Comparison of ENCODE assay signal across 25 cellular contexts in the genomic region with DNA sequence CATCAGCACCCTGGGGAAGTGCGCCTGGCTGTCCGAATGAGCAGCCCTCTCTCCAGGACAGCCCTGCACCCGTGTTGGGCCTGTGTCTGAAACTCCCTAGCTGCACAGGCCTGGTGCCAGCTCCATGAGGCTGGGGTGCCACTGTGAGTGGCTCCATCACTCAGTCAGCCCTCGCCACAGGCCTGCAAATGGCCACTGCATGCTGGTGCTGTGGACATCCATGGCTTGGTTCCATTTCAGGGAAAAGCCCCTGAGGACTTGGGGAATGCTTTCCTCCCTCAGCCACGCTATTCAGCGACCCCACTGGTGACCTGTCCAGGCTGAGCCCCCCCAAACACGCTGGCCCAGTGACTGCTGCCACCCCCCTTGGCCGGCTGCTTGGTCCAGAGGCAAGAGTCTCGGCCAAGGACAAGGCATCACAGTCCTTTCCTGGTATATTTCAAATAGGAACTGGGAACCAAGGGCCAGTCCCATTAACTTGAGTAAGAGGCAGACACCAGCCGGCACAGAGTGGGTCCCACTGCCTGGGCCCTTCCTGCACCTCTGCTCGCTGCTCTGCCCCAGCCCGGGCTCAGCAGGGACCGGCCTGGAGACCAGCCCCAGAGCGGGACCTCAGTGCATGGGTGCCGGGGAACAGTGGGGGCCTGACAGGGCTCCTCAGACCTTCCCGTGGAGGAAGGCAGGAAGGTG.
DNase-seq lines count a peak whose midpoint lies in the region; TF ChIP-seq lines count a peak whose summit lies in the region.
"Had no signal": no experiment of that assay in that cellular context is flagged by ENCODE, and none has a peak within 500 bp of the region (broad histone marks: within the 10 kb centered on the region; RNA-seq: fewer than 3 reads in every experiment).

No MANE protein-coding gene starts in this region.

- H3K14ac ChIP-seq in mesenchymal stem cell (ENCODE audit: low read length in 2 of 2): peak overlapping the region in 1 of 2 experiments; percentile 87

- POLR2A ChIA-PET in MCF 10A (lab: Yijun Ruan, JAX) (interaction anchor here (1.0 to 5.2 kb wide), 4 partner anchors 12 to 17 kb away, joined by 3 to 110 read pairs (median 8); no protein-coding TSS in a partner anchor), PC-9 (lab: Charles Lee; ENCODE audit: unreplicated experiment) (no interaction called here)

- no peak overlapping the region for H3K4ac ChIP-seq in mesenchymal stem cell (ENCODE audit: low read depth in 1 of 2, low read length in 2 of 2)

- no peak overlapping the region for H3K23ac ChIP-seq in mesenchymal stem cell (ENCODE audit: low read length in 2 of 2)

- peaks cover 48% of the 10 kb centered on the region for H3K4me1 Mint-ChIP-seq in MCF 10A (ENCODE audit: insufficient read depth, unreplicated experiment)
- H3K4me1 Mint-ChIP-seq: mesothelial cell of epicardium had no signal

- no peak overlapping the region for H2BK5ac ChIP-seq in mesenchymal stem cell (ENCODE audit: low read depth, low read length, poor library complexity, severe bottlenecking)

- no peak overlapping the region for H3K27ac ChIP-seq in breast epithelium
- H3K27ac ChIP-seq in PC-9: peak overlapping the region; percentile 40; the same call in 1 of the 2 replicates
- H3K27ac ChIP-seq in mesenchymal stem cell (ENCODE audit: low read length, poor library complexity, severe bottlenecking): no peak overlapping the region
- no peak overlapping the region for H3K27ac ChIP-seq in vagina
- H3K27ac ChIP-seq in transverse colon: no peak overlapping the region
- H3K27ac ChIP-seq: tibial artery had no signal

- H3K4me2 ChIP-seq in PC-9 (peak overlapping the region; percentile 23; the same call in 1 of the 2 replicates), mesenchymal stem cell (ENCODE audit: low read length, poor library complexity, severe bottlenecking) (no peak overlapping the region)
- H3K4me2 ChIP-seq: GM23338, SK-N-SH had no signal

- no peaks in the 10 kb centered on the region for H4K20me1 ChIP-seq in PC-9 (ENCODE audit: insufficient read depth)

- peak overlapping the region; percentile 35 for H3K9ac ChIP-seq in mesenchymal stem cell (ENCODE audit: low read length)
- H3K9ac ChIP-seq: SK-N-SH had no signal

- peak overlapping the region in 1 of 2 experiments; percentile 77 for H3K18ac ChIP-seq in mesenchymal stem cell (ENCODE audit: low read depth in 1 of 2, low read length in 2 of 2)

- H3K27ac Mint-ChIP-seq in MCF 10A (ENCODE audit: low read depth, unreplicated experiment): peak overlapping the region; percentile 11
- H3K27ac Mint-ChIP-seq: CD4-positive, alpha-beta T cell; GM23338; mesothelial cell of epicardium; naive B cell; T-helper 1 cell treated with Interleukin-12 subunit alpha and Interleukin-12 subunit beta and Interleukin-4 antibody, amounts not matched to agents 30 μg/mL and 1 μg/mL, for 36 hours had no signal

- intact Hi-C loops in MCF 10A (cut with micrococcal nuclease) (no loop called here), breast epithelium (cut with DNase I; ENCODE audit: low total_unique reads) (no loop called here), PC-9 (cut with micrococcal nuclease; ENCODE audit: unreplicated experiment) (no loop called here), vagina (cut with DNase I) (no loop called here), transverse colon (cut with DNase I; ENCODE audit: low total_unique reads) (no loop called here)

- in situ Hi-C loops in transverse colon (cut with MboI; ENCODE audit: low pct_ligation_motif_present in 1 of 4, low pct_unique_long_range_greater_than_20kb in 1 of 4, low sequenced_read_pairs in 3 of 4): no loop called here

- no peaks in the 10 kb centered on the region for H3K36me3 Mint-ChIP-seq in MCF 10A (ENCODE audit: insufficient read depth, unreplicated experiment)
- H3K36me3 Mint-ChIP-seq: mesothelial cell of epicardium, naive B cell had no signal

- H3K4me3 ChIP-seq in breast epithelium (no peak overlapping the region), PC-9 (no peak overlapping the region), mesenchymal stem cell (ENCODE audit: insufficient read depth in 1 of 2, low read depth in 1 of 2, low read length in 2 of 2) (no peak overlapping the region), vagina (no peak overlapping the region), transverse colon (no peak overlapping the region)
- H3K4me3 ChIP-seq: GM12878, GM23338, tibial artery had no signal

- H3K9me3 Mint-ChIP-seq in MCF 10A (ENCODE audit: unreplicated experiment): no peaks in the 10 kb centered on the region
- H3K9me3 Mint-ChIP-seq: CD4-positive, alpha-beta T cell; GM23338; naive B cell; stimulated activated naive CD8-positive, alpha-beta T cell treated with anti-CD3 and anti-CD28 coated beads, Interleukin-15, Interleukin-2, amounts not matched to agents 100 ng/mL and 50 ng/mL, for 24 hours; T-helper 1 cell treated with Interleukin-12 subunit alpha and Interleukin-12 subunit beta and Interleukin-4 antibody, amounts not matched to agents 30 μg/mL and 1 μg/mL, for 36 hours had no signal

- BruUV-seq in MCF 10A (replicated peaks; lab: Mats Ljungman, UMichigan) (no TSS peak), PC-9 (replicated peaks; lab: Mats Ljungman, UMichigan) (no TSS peak)

- no peaks in the 10 kb centered on the region for H3K79me1 ChIP-seq in mesenchymal stem cell (replicated peaks; ENCODE audit: low read length, poor library complexity, severe bottlenecking)

- H2BK15ac ChIP-seq in mesenchymal stem cell (ENCODE audit: low read depth, poor library complexity, severe bottlenecking): peak overlapping the region; percentile 37

- no peaks in the 10 kb centered on the region for H3K9me3 ChIP-seq in breast epithelium
- H3K9me3 ChIP-seq in PC-9 (ENCODE audit: insufficient read depth, low read depth): no peaks in the 10 kb centered on the region; the same call in 1 of the 2 replicates
- no peaks in the 10 kb centered on the region for H3K9me3 ChIP-seq in mesenchymal stem cell (ENCODE audit: control insufficient read depth, low read length)
- no peaks in the 10 kb centered on the region for H3K9me3 ChIP-seq in vagina
- no peaks in the 10 kb centered on the region for H3K9me3 ChIP-seq in transverse colon
- H3K9me3 ChIP-seq: SK-N-SH, tibial artery had no signal

- CTCF ChIA-PET in MCF 10A (lab: Yijun Ruan, JAX) (no interaction called here), PC-9 (lab: Charles Lee) (no interaction called here)

- no peak overlapping the region for H2BK120ac ChIP-seq in mesenchymal stem cell (ENCODE audit: low read depth, low read length)

- H3K27me3 ChIP-seq in breast epithelium (no peaks in the 10 kb centered on the region), PC-9 (ENCODE audit: insufficient read depth, low read depth) (no peaks in the 10 kb centered on the region), mesenchymal stem cell (ENCODE audit: control insufficient read depth in 1 of 2, insufficient read depth in 1 of 2, low read length in 2 of 2) (no peaks in the 10 kb centered on the region), vagina (no peaks in the 10 kb centered on the region), transverse colon (no peaks in the 10 kb centered on the region)
- H3K27me3 ChIP-seq: tibial artery had no signal

- H3K4me1 ChIP-seq in breast epithelium (peaks cover 0 to 10% of the 10 kb centered on the region in 2 donors), PC-9 (replicated peaks; ENCODE audit: insufficient read depth) (peaks cover 24% of the 10 kb centered on the region), mesenchymal stem cell (ENCODE audit: control insufficient read depth, insufficient read depth, low read depth, low read length) (peaks cover 2% of the 10 kb centered on the region), vagina (peaks cover 15% of the 10 kb centered on the region), transverse colon (peaks cover 4 to 13% (median 9%) of the 10 kb centered on the region in 4 donors)

- no peaks in the 10 kb centered on the region for H3K79me2 ChIP-seq in PC-9 (ENCODE audit: low read depth)

- H3F3A ChIP-seq in PC-9 (ENCODE audit: insufficient read depth, low read depth): peaks cover 9% of the 10 kb centered on the region; the same call in 1 of the 2 replicates

- TF ChIP-seq CTCF in MCF 10A (IDR thresholded peaks at IDR 0.05; ENCODE audit: unreplicated experiment): no peak
- TF ChIP-seq CTCF in breast epithelium (IDR thresholded peaks at IDR 0.05): no peak
- TF ChIP-seq CTCF in PC-9 (conservative IDR thresholded peaks at IDR 0.05): no peak
- no peak for TF ChIP-seq CTCF in vagina (IDR thresholded peaks at IDR 0.05)
- no peak for TF ChIP-seq CTCF in transverse colon (IDR thresholded peaks at IDR 0.05)

- no peak for TF ChIP-seq EP300 in transverse colon (IDR thresholded peaks at IDR 0.05; ENCODE audit: low read depth)

- no peak overlapping the region for H3K4me3 Mint-ChIP-seq in MCF 10A (ENCODE audit: unreplicated experiment)
- H3K4me3 Mint-ChIP-seq: CD4-positive, alpha-beta T cell; GM23338; mesothelial cell of epicardium; stimulated activated naive CD8-positive, alpha-beta T cell treated with anti-CD3 and anti-CD28 coated beads, Interleukin-15, Interleukin-2, amounts not matched to agents 100 ng/mL and 50 ng/mL, for 24 hours; T-helper 1 cell treated with Interleukin-12 subunit alpha and Interleukin-12 subunit beta and Interleukin-4 antibody, amounts not matched to agents 30 μg/mL and 1 μg/mL, for 36 hours had no signal

- H2AFZ ChIP-seq in PC-9: no peak overlapping the region
- H2AFZ ChIP-seq in mesenchymal stem cell (ENCODE audit: low read depth, low read length): peak overlapping the region; percentile 18
- H2AFZ ChIP-seq: GM23338 had no signal

- H3K36me3 ChIP-seq in breast epithelium: no peaks in the 10 kb centered on the region
- H3K36me3 ChIP-seq in PC-9 (ENCODE audit: low read depth): no peaks in the 10 kb centered on the region
- no peaks in the 10 kb centered on the region for H3K36me3 ChIP-seq in mesenchymal stem cell (ENCODE audit: control insufficient read depth in 1 of 2, insufficient read depth in 2 of 2, low read depth in 1 of 2, low read length in 2 of 2)
- H3K36me3 ChIP-seq in vagina: no peaks in the 10 kb centered on the region
- H3K36me3 ChIP-seq in transverse colon: no peaks in the 10 kb centered on the region
- H3K36me3 ChIP-seq: tibial artery had no signal

- WGBS in mesenchymal stem cell: 94% methylated on average over 16 of the region's 16 CpGs
- 94 to 100% methylated on average over 1 to 11 of the region's 16 CpGs for WGBS in transverse colon (ENCODE audit: low coverage in 1 of 2), 2 donors

- DNase-seq in MCF 10A (ENCODE audit: unreplicated experiment): no peak
- no peak for DNase-seq in breast epithelium (ENCODE audit: low spot score in 2 of 2)
- DNase-seq in PC-9: no peak
- DNase-seq in mesenchymal stem cell: no peak
- DNase-seq in vagina (ENCODE audit: extremely low spot score in 2 of 2): peak; percentile 85 to 91
- DNase-seq in effector CD4-positive, alpha-beta T cell: no peak
- no peak for DNase-seq in transverse colon
- DNase-seq: activated CD4-positive, CD25-positive, alpha-beta regulatory T cell treated with anti-CD3 and anti-CD28 coated beads, Interleukin-2, amount 50 U/mL, for 72 hours; activated effector memory CD4-positive, alpha-beta T cell treated with Interleukin-2 at 50 U/mL for 16 hours; CD4-positive, alpha-beta T cell; glutamatergic neuron; left ventricle myocardium superior; naive B cell; NCI-H146; NCI-H446; NCI-H774; nucleus accumbens; RPMI8226; SK-N-SH had no signal

- H4K8ac ChIP-seq in mesenchymal stem cell (ENCODE audit: low read length): peak overlapping the region; percentile 19

- no peak for TF ChIP-seq POLR2A in breast epithelium (IDR thresholded peaks at IDR 0.05)
- TF ChIP-seq POLR2A in vagina (IDR thresholded peaks at IDR 0.05): no peak
- no peak for TF ChIP-seq POLR2A in transverse colon (IDR thresholded peaks at IDR 0.05)

- H4K91ac ChIP-seq in mesenchymal stem cell (ENCODE audit: low read length): peak overlapping the region; percentile 35

- H3K9me2 ChIP-seq in PC-9 (ENCODE audit: insufficient read depth): no peaks in the 10 kb centered on the region; the same call in 1 of the 2 replicates
- H3K9me2 ChIP-seq: SK-N-SH had no signal

- no peak overlapping the region for H2AK5ac ChIP-seq in mesenchymal stem cell (ENCODE audit: low read length, severe bottlenecking)

- no peaks in the 10 kb centered on the region for H3K27me3 Mint-ChIP-seq in MCF 10A (ENCODE audit: insufficient read depth, unreplicated experiment)
- H3K27me3 Mint-ChIP-seq: CD4-positive, alpha-beta T cell; naive B cell; stimulated activated naive CD8-positive, alpha-beta T cell treated with anti-CD3 and anti-CD28 coated beads, Interleukin-15, Interleukin-2, amounts not matched to agents 100 ng/mL and 50 ng/mL, for 24 hours had no signal

- H2BK12ac ChIP-seq in mesenchymal stem cell (ENCODE audit: low read length in 2 of 2): peak overlapping the region; percentile 49 to 55

Comparison
In these comparisons a context has a peak if more than half of its experiments do, and no peak if none do; other contexts are left out.
1. DNase-seq: peak in vagina (2 of 2); none in MCF 10A (single experiment), breast epithelium (0 of 2), PC-9 (0 of 2), mesenchymal stem cell (single experiment), effector CD4-positive, alpha-beta T cell (single experiment) and transverse colon (single experiment).